Comparison of ENCODE assay signal across 20 cellular contexts in genomic region chr1:175269151-175269550, GRCh38.
A peak's percentile ranks its signal among the peaks of the same experiment; 100 is the strongest.
DNase-seq lines count a peak whose midpoint lies in the region; ATAC-seq and TF ChIP-seq lines count a peak whose summit lies in the region.
"Had no signal": no experiment of that assay in that cellular context is flagged by ENCODE, and none has a peak within 500 bp of the region (broad histone marks: within the 10 kb centered on the region; RNA-seq: fewer than 3 reads in every experiment).

No MANE protein-coding gene starts in this region.

- H3K27me3 ChIP-seq in breast epithelium = no peaks in the 10 kb centered on the region
- no peaks in the 10 kb centered on the region for H3K27me3 ChIP-seq in endodermal cell (ENCODE audit: control insufficient read depth, insufficient read depth, low read length, poor library complexity, severe bottlenecking)
- H3K27me3 ChIP-seq in mesendoderm (ENCODE audit: insufficient read depth, low read length, poor library complexity) = no peaks in the 10 kb centered on the region
- no peaks in the 10 kb centered on the region for H3K27me3 ChIP-seq in osteoblast (ENCODE audit: insufficient read depth, low read length)
- H3K27me3 ChIP-seq: BE2C, tibial artery had no signal

- H3K27ac Mint-ChIP-seq in MCF 10A (ENCODE audit: low read depth, unreplicated experiment) (no peak overlapping the region), endodermal cell (no peak overlapping the region), type B pancreatic cell (peak overlapping the region; percentile 90)
- H3K27ac Mint-ChIP-seq: activated CD8-positive, alpha-beta T cell treated with anti-CD3 and anti-CD28 coated beads, Interleukin-2, amount 10 ng/mL, durations not matched to agents 7 days and 5 days; stimulated activated naive B cell treated with anti-CD40 and anti-IgM and Interleukin-4, amounts not matched to agents 10 μg/mL and 1 μg/mL and 100 μg/mL, for 72 hours had no signal

- peak overlapping the region; percentile 52 to 54 for H3K27ac ChIP-seq in breast epithelium
- H3K27ac ChIP-seq in endodermal cell (ENCODE audit: low read depth, low read length) = no peak overlapping the region
- H3K27ac ChIP-seq in mesendoderm (ENCODE audit: low read depth, low read length) = no peak overlapping the region
- no peak overlapping the region for H3K27ac ChIP-seq in osteoblast (ENCODE audit: low read depth, low read length)
- H3K27ac ChIP-seq: GM23248, tibial artery had no signal

- no peaks in the 10 kb centered on the region for H4K20me1 ChIP-seq in osteoblast (ENCODE audit: insufficient read depth, low read length)

- H3K36me3 ChIP-seq in breast epithelium (no peaks in the 10 kb centered on the region), endodermal cell (ENCODE audit: control insufficient read depth, insufficient read depth, low read length) (no peaks in the 10 kb centered on the region), mesendoderm (ENCODE audit: control insufficient read depth, insufficient read depth, low read length) (no peaks in the 10 kb centered on the region), osteoblast (ENCODE audit: insufficient read depth, low read length) (no peaks in the 10 kb centered on the region)
- H3K36me3 ChIP-seq: BE2C, tibial artery had no signal

- TF ChIP-seq CTCF in breast epithelium (IDR thresholded peaks at IDR 0.05) (no peak), MCF 10A (IDR thresholded peaks at IDR 0.05; ENCODE audit: unreplicated experiment) (no peak), endodermal cell (conservative IDR thresholded peaks at IDR 0.05) (no peak), type B pancreatic cell (conservative IDR thresholded peaks at IDR 0.05) (no peak), osteoblast (IDR thresholded peaks at IDR 0.05; ENCODE audit: extremely low read depth, low read depth, low read length) (no peak)

- ATAC-seq in HG02763 (IDR thresholded peaks at IDR 0.05; ENCODE audit: unreplicated experiment) = no peak
- ATAC-seq: activated CD8-positive, alpha-beta T cell treated with anti-CD3 and anti-CD28 coated beads, Interleukin-2, amount 10 ng/mL, durations not matched to agents 7 days and 5 days; left colon; stimulated activated naive B cell treated with anti-CD40 and anti-IgM and Interleukin-4, amounts not matched to agents 10 μg/mL and 1 μg/mL and 100 μg/mL, for 72 hours had no signal

- H3K9me3 Mint-ChIP-seq in MCF 10A (ENCODE audit: unreplicated experiment) = peaks cover 4% of the 10 kb centered on the region
- H3K9me3 Mint-ChIP-seq in endodermal cell = peaks cover 11% of the 10 kb centered on the region
- H3K9me3 Mint-ChIP-seq in type B pancreatic cell = peaks cover 15% of the 10 kb centered on the region

- no peaks in the 10 kb centered on the region for H3K36me3 Mint-ChIP-seq in MCF 10A (ENCODE audit: insufficient read depth, unreplicated experiment)
- no peaks in the 10 kb centered on the region for H3K36me3 Mint-ChIP-seq in endodermal cell (ENCODE audit: low read depth)
- no peaks in the 10 kb centered on the region for H3K36me3 Mint-ChIP-seq in type B pancreatic cell

- H3K27me3 Mint-ChIP-seq in MCF 10A (ENCODE audit: insufficient read depth, unreplicated experiment) = no peaks in the 10 kb centered on the region
- peaks cover 10% of the 10 kb centered on the region for H3K27me3 Mint-ChIP-seq in endodermal cell (ENCODE audit: insufficient read depth)
- no peaks in the 10 kb centered on the region for H3K27me3 Mint-ChIP-seq in type B pancreatic cell

- no peak overlapping the region for H3K18ac ChIP-seq in mesendoderm (ENCODE audit: low read length)

- H4K5ac ChIP-seq in mesendoderm (ENCODE audit: low read length) = no peak overlapping the region

- no peak overlapping the region for H3K9ac ChIP-seq in endodermal cell (ENCODE audit: extremely low read depth, low read length, poor library complexity, severe bottlenecking)
- H3K9ac ChIP-seq in mesendoderm (ENCODE audit: low read length) = no peak overlapping the region
- H3K9ac ChIP-seq: GM23248 had no signal

- no peak for DNase-seq in breast epithelium (ENCODE audit: low spot score in 2 of 2)
- DNase-seq in MCF 10A (ENCODE audit: unreplicated experiment) = no peak
- peak; percentile 47 for DNase-seq in endodermal cell
- peak; percentile 86 for DNase-seq in mesendoderm
- DNase-seq in type B pancreatic cell (ENCODE audit: extremely low spot score, unreplicated experiment) = no peak
- DNase-seq in osteoblast (ENCODE audit: insufficient read length, low spot score, missing footprints) = no peak
- no peak for DNase-seq in NCI-H146 treated with DMSO at 0.1 percent for 48 hours (lab: John Stamatoyannopoulos, UW; ENCODE audit: unreplicated experiment)
- DNase-seq: 8988T; activated CD8-positive, alpha-beta T cell treated with anti-CD3 and anti-CD28 coated beads, Interleukin-2, amount 10 ng/mL, durations not matched to agents 7 days and 5 days; activated T-cell treated with anti-CD3 and anti-CD28 coated beads, Interleukin-2, amount 50 U/mL, for 4 hours; BE2C; Kasumi-1; left colon; NCI-H1105; NCI-H526; stimulated activated naive B cell treated with anti-CD40 and anti-IgM and Interleukin-4, amounts not matched to agents 10 μg/mL and 1 μg/mL and 100 μg/mL, for 72 hours; T-helper 9 cell; tibial artery had no signal

- H2BK5ac ChIP-seq in mesendoderm (ENCODE audit: low read length) = no peak overlapping the region

- BruUV-seq in MCF 10A (replicated peaks; lab: Mats Ljungman, UMichigan) = no TSS peak

- H3K4me1 ChIP-seq in breast epithelium = no peaks in the 10 kb centered on the region
- H3K4me1 ChIP-seq in endodermal cell (ENCODE audit: control insufficient read depth, insufficient read depth, low read length) = peaks cover 22% of the 10 kb centered on the region
- peaks cover 2% of the 10 kb centered on the region for H3K4me1 ChIP-seq in mesendoderm (ENCODE audit: control insufficient read depth, low read depth, low read length)
- no peaks in the 10 kb centered on the region for H3K4me1 ChIP-seq in osteoblast (ENCODE audit: insufficient read depth, low read length)
- H3K4me1 ChIP-seq: BE2C, tibial artery had no signal

- H3K9me3 ChIP-seq in breast epithelium (no peaks in the 10 kb centered on the region), endodermal cell (ENCODE audit: control insufficient read depth, low read length) (peaks cover 16% of the 10 kb centered on the region), osteoblast (ENCODE audit: low read depth, low read length) (no peaks in the 10 kb centered on the region)
- H3K9me3 ChIP-seq: BE2C, tibial artery had no signal

- H3K4me2 ChIP-seq in mesendoderm (ENCODE audit: low read length) (no peak overlapping the region), osteoblast (ENCODE audit: insufficient read depth, low read length) (no peak overlapping the region)

- CTCF ChIA-PET in MCF 10A (lab: Yijun Ruan, JAX) = interaction anchor here (0.5 to 1.9 kb wide), 5 partner anchors 16 to 184 kb away, joined by 3 to 6 read pairs (median 3); no protein-coding TSS in a partner anchor

- no peaks in the 10 kb centered on the region for H3K79me1 ChIP-seq in mesendoderm (ENCODE audit: low read length)

- intact Hi-C loops in breast epithelium (cut with DNase I; ENCODE audit: low total_unique reads) (no loop called here), MCF 10A (cut with micrococcal nuclease) (no loop called here)

- no peak overlapping the region for H2BK15ac ChIP-seq in mesendoderm (replicated peaks; ENCODE audit: low read depth)

- H3K79me2 ChIP-seq in mesendoderm (ENCODE audit: control insufficient read depth, insufficient read depth, low read length) = no peaks in the 10 kb centered on the region
- no peaks in the 10 kb centered on the region for H3K79me2 ChIP-seq in osteoblast (ENCODE audit: insufficient read depth, low read length)

- TF ChIP-seq POLR2A in breast epithelium (IDR thresholded peaks at IDR 0.05) = no peak

- H3K23ac ChIP-seq in mesendoderm (ENCODE audit: low read length) = no peak overlapping the region

- no peaks in the 10 kb centered on the region for H3K4me1 Mint-ChIP-seq in MCF 10A (ENCODE audit: insufficient read depth, unreplicated experiment)
- peaks cover 21% of the 10 kb centered on the region for H3K4me1 Mint-ChIP-seq in endodermal cell
- no peaks in the 10 kb centered on the region for H3K4me1 Mint-ChIP-seq in type B pancreatic cell (ENCODE audit: unreplicated experiment)

- H3K4me3 Mint-ChIP-seq in MCF 10A (ENCODE audit: unreplicated experiment) (no peak overlapping the region), endodermal cell (no peak overlapping the region), type B pancreatic cell (peak overlapping the region; percentile 35)
- H3K4me3 Mint-ChIP-seq: activated CD8-positive, alpha-beta T cell treated with anti-CD3 and anti-CD28 coated beads, Interleukin-2, amount 10 ng/mL, durations not matched to agents 7 days and 5 days; activated T-cell treated with anti-CD3 and anti-CD28 coated beads, Interleukin-2, amount 50 U/mL, for 4 hours; stimulated activated naive B cell treated with anti-CD40 and anti-IgM and Interleukin-4, amounts not matched to agents 10 μg/mL and 1 μg/mL and 100 μg/mL, for 72 hours had no signal

- H3K56ac ChIP-seq in mesendoderm (ENCODE audit: low read length) = no peak overlapping the region

- 90% methylated on average over 1 of the region's 1 CpG; no CpG with 5 or more reads in 1 of the 2 experiments for WGBS in endodermal cell (ENCODE audit: insufficient coverage in 1 of 2, insufficient read length in 1 of 2), 2 experiments
- no CpG with 5 or more reads among the region's 1 CpG for WGBS in mesendoderm (ENCODE audit: extremely low coverage, insufficient coverage, low lambda C conversion rate)

- no peak overlapping the region for H3K4me3 ChIP-seq in breast epithelium
- peak overlapping the region; percentile 14 for H3K4me3 ChIP-seq in endodermal cell (ENCODE audit: low read length)
- H3K4me3 ChIP-seq in mesendoderm (ENCODE audit: low read length) = no peak overlapping the region
- H3K4me3 ChIP-seq in osteoblast (ENCODE audit: insufficient read depth, low read length) = no peak overlapping the region
- H3K4me3 ChIP-seq: GM23248, tibial artery had no signal

- no peak overlapping the region for H3K4ac ChIP-seq in mesendoderm (ENCODE audit: low read depth, low read length)

- H2AFZ ChIP-seq in osteoblast (ENCODE audit: low read length) = no peak overlapping the region
- H2AFZ ChIP-seq: GM23248 had no signal

- POLR2A ChIA-PET in MCF 10A (lab: Yijun Ruan, JAX) = interaction anchor here (0.7 kb wide), 1 partner anchor 183 kb away, joined by 3 read pairs; no protein-coding TSS in a partner anchor

- H4K8ac ChIP-seq in mesendoderm (ENCODE audit: low read depth, low read length) = no peak overlapping the region

- no peak overlapping the region for H2AK5ac ChIP-seq in mesendoderm (ENCODE audit: low read length)

- no peak overlapping the region for H2BK120ac ChIP-seq in mesendoderm (ENCODE audit: low read depth, low read length)

Comparison
In these comparisons a context has a peak if more than half of its experiments do, and no peak if none do; other contexts are left out.
1. DNase-seq: peak in endodermal cell (single experiment) and mesendoderm (single experiment); none in breast epithelium (0 of 2), MCF 10A (single experiment), type B pancreatic cell (single experiment), osteoblast (single experiment) and NCI-H146 treated with DMSO at 0.1 percent for 48 hours (single experiment).
2. H3K27ac ChIP-seq: peak in breast epithelium (2 of 2); none in endodermal cell (single experiment), mesendoderm (single experiment) and osteoblast (single experiment).